Comparison of ENCODE assay signal across 21 cellular contexts in the genomic region with DNA sequence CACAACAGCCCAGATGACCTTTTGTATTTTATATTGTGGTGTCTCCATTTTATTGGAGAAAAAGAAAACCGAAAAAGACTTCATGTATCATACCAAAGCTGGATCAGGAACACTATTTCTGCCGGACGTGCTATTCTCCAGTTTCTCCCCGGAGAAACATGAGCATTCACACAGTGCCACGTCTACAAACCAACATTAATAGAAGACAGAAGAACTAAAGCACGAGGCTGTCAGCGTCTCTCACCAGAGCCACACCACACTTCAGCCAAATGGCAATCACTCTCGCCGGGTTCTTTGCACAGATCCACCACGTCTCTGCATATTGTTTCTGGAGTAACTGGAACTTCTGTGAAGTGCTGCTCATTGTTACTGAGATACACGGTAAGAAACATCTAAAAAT. TPM values are rescaled to one million over a fixed set of nuclear protein-coding genes. Genes with fewer than 3 reads are reported as not detected.
DNase-seq lines count a peak whose midpoint lies in the region; ATAC-seq and TF ChIP-seq lines count a peak whose summit lies in the region.
"Had no signal": no experiment of that assay in that cellular context is flagged by ENCODE, and none has a peak within 500 bp of the region (broad histone marks: within the 10 kb centered on the region; RNA-seq: fewer than 3 reads in every experiment).

No MANE protein-coding gene starts in this region.

- no peak overlapping the region for H2AFZ ChIP-seq in PC-9
- H2AFZ ChIP-seq in trophoblast cell (ENCODE audit: insufficient read depth, low read length, poor library complexity) = no peak overlapping the region
- no peak overlapping the region for H2AFZ ChIP-seq in OCI-LY7 (ENCODE audit: low read length)

- H3K4me1 ChIP-seq in PC-9 (replicated peaks; ENCODE audit: insufficient read depth) (peaks cover 41% of the 10 kb centered on the region), heart right ventricle (peaks cover 2 to 58% (median 32%) of the 10 kb centered on the region in 9 donors), trophoblast cell (ENCODE audit: control insufficient read depth in 1 of 2, insufficient read depth in 2 of 2, low read length in 2 of 2) (peaks cover 7 to 11% of the 10 kb centered on the region in 2 experiments), OCI-LY7 (ENCODE audit: insufficient read depth, low read length, poor library complexity, severe bottlenecking) (peaks cover 10% of the 10 kb centered on the region)
- H3K4me1 ChIP-seq: HAP-1 had no signal

- no peak overlapping the region for H2AK5ac ChIP-seq in trophoblast cell (ENCODE audit: low read length)

- intact Hi-C loops in PC-9 (cut with micrococcal nuclease; ENCODE audit: unreplicated experiment) (no loop called here), heart right ventricle (cut with DNase I) (no loop called here), OCI-LY7 (cut with micrococcal nuclease; ENCODE audit: unreplicated experiment) (no loop called here)

- ATAC-seq in heart right ventricle (peak in 2 of 8 donors; percentile 17 to 44), HG03039 (IDR thresholded peaks at IDR 0.05; ENCODE audit: unreplicated experiment) (no peak)
- ATAC-seq: CD8-positive, alpha-beta T cell had no signal

- H2BK12ac ChIP-seq in trophoblast cell (ENCODE audit: low read length) = no peak overlapping the region

- H4K20me1 ChIP-seq in PC-9 (ENCODE audit: insufficient read depth) (no peaks in the 10 kb centered on the region), OCI-LY7 (ENCODE audit: insufficient read depth, low read length) (0 out of 2 replicates have a peak, but pooled peaks cover 14% of the 10 kb centered on the region)

- CTCF ChIA-PET in PC-9 (lab: Charles Lee) = no interaction called here
- CTCF ChIA-PET in OCI-LY7 (lab: Charles Lee; ENCODE audit: unreplicated experiment) = interaction anchor here (1.0 kb wide), 1 partner anchor 677 kb away, joined by 3 read pairs; no protein-coding TSS in a partner anchor

- H3K9me2 ChIP-seq in PC-9 (ENCODE audit: insufficient read depth) (no peaks in the 10 kb centered on the region), OCI-LY7 (ENCODE audit: insufficient read depth, low read length) (no peaks in the 10 kb centered on the region)
- H3K9me2 ChIP-seq: SK-N-SH had no signal

- H3K27ac ChIP-seq in PC-9 = peak overlapping the region; percentile 80; the same call in 1 of the 2 replicates
- peak overlapping the region in 7 of 10 donors; percentile 19 to 57 (median 45) for H3K27ac ChIP-seq in heart right ventricle
- H3K27ac ChIP-seq in trophoblast cell (ENCODE audit: low read depth, low read length) = no peak overlapping the region
- H3K27ac ChIP-seq in OCI-LY7 (ENCODE audit: low read depth, low read length, poor library complexity, severe bottlenecking) = no peak overlapping the region
- H3K27ac ChIP-seq: esophagus muscularis mucosa, Peyer's patch, VCaP had no signal

- peak overlapping the region; percentile 13 for H3K4me3 ChIP-seq in AG10803 (ENCODE audit: low read length)
- H3K4me3 ChIP-seq in PC-9 = no peak overlapping the region
- no peak overlapping the region for H3K4me3 ChIP-seq in heart right ventricle
- H3K4me3 ChIP-seq in trophoblast cell (ENCODE audit: low read depth, low read length) = no peak overlapping the region
- no peak overlapping the region for H3K4me3 ChIP-seq in OCI-LY7 (ENCODE audit: low read depth, low read length, poor library complexity, severe bottlenecking)
- H3K4me3 ChIP-seq: esophagus muscularis mucosa, HAP-1, Peyer's patch had no signal

- BruUV-seq in PC-9 (replicated peaks; lab: Mats Ljungman, UMichigan) (no TSS peak), OCI-LY7 (replicated peaks; lab: Mats Ljungman, UMichigan) (no TSS peak)

- peak overlapping the region; percentile 10 for H3K4ac ChIP-seq in trophoblast cell (ENCODE audit: low read depth, low read length)

- no peak overlapping the region for H4K12ac ChIP-seq in trophoblast cell (ENCODE audit: low read depth, low read length)

- H3K9me3 ChIP-seq in PC-9 (ENCODE audit: insufficient read depth, low read depth) (no peaks in the 10 kb centered on the region), heart right ventricle (no peaks in the 10 kb centered on the region), trophoblast cell (ENCODE audit: insufficient read depth, low read depth, low read length) (no peaks in the 10 kb centered on the region), OCI-LY7 (ENCODE audit: low read length) (no peaks in the 10 kb centered on the region)
- H3K9me3 ChIP-seq: esophagus muscularis mucosa, HAP-1, Peyer's patch, SK-N-SH had no signal

- H2BK120ac ChIP-seq in trophoblast cell (ENCODE audit: insufficient read depth, low read length, poor library complexity) = no peak overlapping the region

- peaks cover 11% of the 10 kb centered on the region; the same call in 1 of the 2 replicates for H3K36me3 ChIP-seq in PC-9 (ENCODE audit: low read depth)
- peaks cover 0 to 28% (median 0%) of the 10 kb centered on the region in 9 donors for H3K36me3 ChIP-seq in heart right ventricle
- H3K36me3 ChIP-seq in trophoblast cell (ENCODE audit: control insufficient read depth in 1 of 2, insufficient read depth in 2 of 2, low read length in 2 of 2) = peaks cover 8 to 12% of the 10 kb centered on the region in 2 experiments
- H3K36me3 ChIP-seq in OCI-LY7 (ENCODE audit: insufficient read depth, low read length) = peaks cover 15% of the 10 kb centered on the region
- H3K36me3 ChIP-seq: HAP-1 had no signal

- no peaks in the 10 kb centered on the region for H3K79me1 ChIP-seq in trophoblast cell (ENCODE audit: low read length)

- WGBS in heart right ventricle, 2 donors = 68 to 71% methylated on average over 11 of the region's 11 CpGs
- no CpG with 5 or more reads among the region's 11 CpGs for WGBS in trophoblast cell (ENCODE audit: extremely low coverage, insufficient coverage, insufficient read length)

- H3K4me2 ChIP-seq in PC-9 = no peak overlapping the region
- no peak overlapping the region for H3K4me2 ChIP-seq in trophoblast cell (ENCODE audit: low read length)
- no peak overlapping the region for H3K4me2 ChIP-seq in OCI-LY7 (ENCODE audit: low read length)
- H3K4me2 ChIP-seq: SK-N-SH had no signal

- H4K91ac ChIP-seq in trophoblast cell (ENCODE audit: low read depth, low read length) = no peak overlapping the region

- no peak overlapping the region for H3K23ac ChIP-seq in trophoblast cell (ENCODE audit: low read length)

- no peak overlapping the region for H3K14ac ChIP-seq in trophoblast cell (ENCODE audit: low read length)

- H3F3A ChIP-seq in PC-9 (ENCODE audit: insufficient read depth, low read depth) = peaks cover 27% of the 10 kb centered on the region

- POLR2A ChIA-PET in PC-9 (lab: Charles Lee; ENCODE audit: unreplicated experiment) = interaction anchor here (0.6 kb wide), 1 partner anchor 67 kb away, joined by 6 read pairs; no protein-coding TSS in a partner anchor
- POLR2A ChIA-PET in OCI-LY7 (lab: Charles Lee) = interaction anchor here (0.6 to 0.9 kb wide), 2 partner anchors 18 to 301 kb away, joined by 3 to 4 read pairs; no protein-coding TSS in a partner anchor

- H3K9ac ChIP-seq in trophoblast cell (ENCODE audit: low read length) = no peak overlapping the region
- H3K9ac ChIP-seq: SK-N-SH had no signal

- H2BK5ac ChIP-seq in trophoblast cell (ENCODE audit: low read depth, low read length, poor library complexity) = no peak overlapping the region

- no peak overlapping the region for H4K8ac ChIP-seq in trophoblast cell (ENCODE audit: low read depth, low read length)

- DNase-seq in AG10803 (ENCODE audit: low read depth) = peak; percentile 31
- no peak for DNase-seq in PC-9
- DNase-seq in heart right ventricle = no peak
- no peak for DNase-seq in trophoblast cell
- DNase-seq in OCI-LY7 (ENCODE audit: low spot score) = no peak
- DNase-seq in GM03348 (ENCODE audit: low spot score) = no peak
- no peak for DNase-seq in NCI-H1105 (lab: John Stamatoyannopoulos, UW)
- DNase-seq: activated CD4-positive, alpha-beta T cell treated with anti-CD3 and anti-CD28 coated beads, Interleukin-2, amount 50 U/mL, for 48 hours; activated gamma-delta T cell treated with Interleukin-2 at 50 U/mL for 16 hours; amniotic stem cell; CD8-positive, alpha-beta T cell; central memory CD4-positive, alpha-beta T cell; DMS53; glutamatergic neuron; NCI-H1105 treated with DMSO at 0.1 percent for 48 hours; Peyer's patch; SK-N-SH had no signal

- H3K27me3 ChIP-seq in PC-9 (ENCODE audit: insufficient read depth, low read depth) (no peaks in the 10 kb centered on the region), heart right ventricle (no peaks in the 10 kb centered on the region), trophoblast cell (ENCODE audit: insufficient read depth, low read length) (no peaks in the 10 kb centered on the region)
- H3K27me3 ChIP-seq: esophagus muscularis mucosa, Peyer's patch had no signal

- TF ChIP-seq CTCF in AG10803 (conservative IDR thresholded peaks at IDR 0.05; ENCODE audit: low read length) = no peak
- no peak for TF ChIP-seq CTCF in PC-9 (conservative IDR thresholded peaks at IDR 0.05)
- TF ChIP-seq CTCF in heart right ventricle (IDR thresholded peaks at IDR 0.05) = no peak
- TF ChIP-seq CTCF in OCI-LY7 (conservative IDR thresholded peaks at IDR 0.05; ENCODE audit: low read length) = no peak

- H3K79me2 ChIP-seq in PC-9 (ENCODE audit: low read depth) (peaks cover 85% of the 10 kb centered on the region), trophoblast cell (ENCODE audit: control insufficient read depth, insufficient read depth, low read length, poor library complexity) (peaks cover 16% of the 10 kb centered on the region), OCI-LY7 (ENCODE audit: insufficient read depth, low read depth, low read length) (peaks cover 9% of the 10 kb centered on the region; the same call in 1 of the 2 replicates)

- H3K18ac ChIP-seq in trophoblast cell (ENCODE audit: low read length) = no peak overlapping the region

RNA-seq across cellular contexts. Expression of gene TP53BP2, which starts 24.8 kb away (rescaled TPM):
- 63.1 and 81.4 TPM in 2 replicates for total RNA-seq in PC-9 (2021)
- 10 to 100 TPM; 16.2 to 25.3 (median 21.2) TPM for total RNA-seq in heart right ventricle
- polyA plus RNA-seq in heart right ventricle = 1 to 10 TPM; 5.9 to 8.8 TPM
- polyA plus RNA-seq in trophoblast cell (2013) = 56.4 and 57.3 TPM in 2 replicates
- total RNA-seq in OCI-LY7 (2014; rRNA removed; shearing (Covaris generic)) = 19.7 and 21.7 TPM in 2 replicates
- total RNA-seq in OCI-LY7 (2022) = 20.6 and 21.1 TPM in 2 replicates

Comparison
In these comparisons a context has a peak if more than half of its experiments do, and no peak if none do; other contexts are left out.
1. H3K27ac ChIP-seq: peak in PC-9 (single experiment) and heart right ventricle (7 of 10); none in trophoblast cell (single experiment) and OCI-LY7 (single experiment).